Comparison of ENCODE assay signal across 18 cellular contexts in the genomic region with DNA sequence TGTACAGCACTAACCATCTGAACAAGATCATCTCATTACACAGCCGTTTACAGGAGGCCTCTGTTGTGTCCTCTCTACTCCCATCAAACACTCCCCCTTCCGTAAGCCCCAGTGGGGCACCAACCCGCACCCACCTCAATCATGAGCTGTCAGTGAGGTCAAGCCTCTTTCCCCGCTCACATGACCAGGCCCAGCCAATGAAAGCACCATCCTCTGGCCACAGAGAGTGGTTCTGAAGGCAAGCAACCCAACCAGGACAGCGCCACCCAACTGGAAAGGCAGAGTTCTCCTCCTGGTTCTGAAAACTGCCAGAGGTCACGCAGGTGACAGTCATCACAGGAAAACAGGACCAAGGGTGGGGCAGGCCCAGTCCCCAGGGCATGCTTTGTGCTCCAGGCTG.
DNase-seq lines count a peak whose midpoint lies in the region; ATAC-seq, FAIRE-seq and TF ChIP-seq lines count a peak whose summit lies in the region.
"Had no signal": no experiment of that assay in that cellular context is flagged by ENCODE, and none has a peak within 500 bp of the region (broad histone marks: within the 10 kb centered on the region; RNA-seq: fewer than 3 reads in every experiment).

No MANE protein-coding gene starts in this region.

- H3K14ac ChIP-seq in IMR-90 (replicated peaks; ENCODE audit: low read depth, low read length) (no peak overlapping the region), H1 (ENCODE audit: insufficient read length) (no peak overlapping the region)

- H3K4me1 ChIP-seq in IMR-90 (ENCODE audit: control insufficient read depth, insufficient read depth, low read length) = no peaks in the 10 kb centered on the region
- peaks cover 17% of the 10 kb centered on the region for H3K4me1 ChIP-seq in RWPE2 (ENCODE audit: insufficient read depth, poor library complexity, severe bottlenecking)
- H3K4me1 ChIP-seq in H1 (replicated peaks in 1 of 4; ENCODE audit: control insufficient read depth in 3 of 4, insufficient read depth in 4 of 4, low read length in 3 of 4) = peaks cover 3 to 10% (median 6%) of the 10 kb centered on the region in 4 experiments; a peak in 6 of 7 replicates
- H3K4me1 ChIP-seq in sigmoid colon = peaks cover 0 to 26% (median 15%) of the 10 kb centered on the region in 4 donors
- no peaks in the 10 kb centered on the region for H3K4me1 ChIP-seq in A673 (ENCODE audit: insufficient read depth, low read length, poor library complexity, severe bottlenecking)

- no peak overlapping the region for H3K9ac ChIP-seq in IMR-90 (ENCODE audit: low read depth, low read length)
- H3K9ac ChIP-seq in H1 (replicated peaks in 1 of 4; ENCODE audit: extremely low read depth in 1 of 4, low read depth in 3 of 4, low read length in 3 of 4) = no peak overlapping the region

- in situ Hi-C loops in IMR-90 (cut with MboI; ENCODE audit: low sequenced_read_pairs) = no loop called here

- FAIRE-seq in H1 (lab: Jason Lieb, UNC) = no peak
- FAIRE-seq: D721Med, G401.6, GM12891 had no signal

- H2BK15ac ChIP-seq in IMR-90 (ENCODE audit: low read depth, low read length) (no peak overlapping the region), H1 (ENCODE audit: low read length) (0 out of 2 replicates have a peak overlapping the region, but pooled peaks have one; percentile 26)

- H2AFZ ChIP-seq in IMR-90 (replicated peaks; ENCODE audit: low read length, poor library complexity) = peak overlapping the region; percentile 43
- H2AFZ ChIP-seq in H1 (ENCODE audit: low read length) = no peak overlapping the region
- H2AFZ ChIP-seq: GM23338 had no signal

- H2BK5ac ChIP-seq in IMR-90 (ENCODE audit: low read depth, low read length, poor library complexity, severe bottlenecking) (no peak overlapping the region), H1 (ENCODE audit: low read depth, low read length) (no peak overlapping the region)

- H4K20me1 ChIP-seq in IMR-90 (ENCODE audit: insufficient read depth, low read length) (no peaks in the 10 kb centered on the region), H1 (replicated peaks in 1 of 2; ENCODE audit: control insufficient read depth in 1 of 2, insufficient read depth in 2 of 2, low read length in 2 of 2) (no peaks in the 10 kb centered on the region)

- dilution Hi-C loops in IMR-90 (cut with HindIII; ENCODE audit: low sequenced_read_pairs, unreplicated experiment) = no loop called here

- DNase-seq in IMR-90 (no peak), RWPE2 (ENCODE audit: low spot score) (peak; percentile 72), H1 (ENCODE audit: low read depth in 1 of 2, low spot score in 2 of 2) (no peak), sigmoid colon (peak; percentile 35), A673 (ENCODE audit: low spot score) (no peak)
- no peak for DNase-seq in activated naive CD4-positive, alpha-beta T cell treated with Interleukin-2 at 50 U/mL for 16 hours
- DNase-seq: CD8-positive, alpha-beta T cell; COR-L47; DMS153; DMS79 treated with DMSO at 0.1 percent for 48 hours; EL; H9 had no signal

- TF ChIP-seq RAD21 in IMR-90 (IDR thresholded peaks at IDR 0.05; ENCODE audit: low read length) = no peak
- TF ChIP-seq RAD21 in H1 (IDR thresholded peaks at IDR 0.05 in 1 of 2, conservative IDR thresholded peaks at IDR 0.05 in 1 of 2; ENCODE audit: low read depth in 2 of 2, low read length in 2 of 2) = no peak

- POLR2A ChIA-PET in IMR-90 (lab: Charles Lee; ENCODE audit: unreplicated experiment) = no interaction called here
- POLR2A ChIA-PET in H1 (lab: Charles Lee; ENCODE audit: partially characterized antibody) = no interaction called here
- POLR2A ChIA-PET in A673 (lab: Charles Lee; ENCODE audit: low non-redundant PET) = no interaction called here

- H3K79me2 ChIP-seq in H1 (ENCODE audit: control insufficient read depth in 1 of 2, insufficient read depth in 2 of 2, low read length in 2 of 2) = no peaks in the 10 kb centered on the region

- H4K91ac ChIP-seq in IMR-90 (ENCODE audit: insufficient read depth, low read depth, low read length) = no peak overlapping the region
- H4K91ac ChIP-seq in H1 (replicated peaks; ENCODE audit: insufficient read length, low read length) = no peak overlapping the region

- no peak for ATAC-seq in IMR-90 (ENCODE audit: low read depth)
- no peak for ATAC-seq in RWPE2 (ENCODE audit: low read depth)
- ATAC-seq in HG02852 (IDR thresholded peaks at IDR 0.05; ENCODE audit: unreplicated experiment) = no peak
- ATAC-seq in HG03520 (IDR thresholded peaks at IDR 0.05; ENCODE audit: unreplicated experiment) = no peak
- ATAC-seq: CD8-positive, alpha-beta T cell; GM23338 had no signal

- H4K8ac ChIP-seq in IMR-90 (ENCODE audit: low read depth in 2 of 2, low read length in 2 of 2) = no peak overlapping the region
- H4K8ac ChIP-seq in H1 (ENCODE audit: extremely low read depth, insufficient read depth, low read length) = peak overlapping the region; percentile 62; the same call in 1 of the 2 replicates

- H3K4ac ChIP-seq in IMR-90 (ENCODE audit: low read depth, low read length) (no peak overlapping the region), H1 (replicated peaks; ENCODE audit: insufficient read length, low read depth, low read length) (no peak overlapping the region)

- H3K56ac ChIP-seq in IMR-90 (ENCODE audit: extremely low read depth, insufficient read depth, low read length) = no peak overlapping the region
- H3K56ac ChIP-seq in H1 (replicated peaks; ENCODE audit: insufficient read length, low read depth, low read length) = no peak overlapping the region

- H3K23me2 ChIP-seq in H1 (ENCODE audit: low read depth, low read length) = no peaks in the 10 kb centered on the region

- no peak overlapping the region for H3K4me2 ChIP-seq in IMR-90 (ENCODE audit: low read depth, low read length)
- no peak overlapping the region for H3K4me2 ChIP-seq in H1 (ENCODE audit: insufficient read depth in 1 of 2, low read depth in 2 of 2, low read length in 2 of 2)
- H3K4me2 ChIP-seq: GM23338 had no signal

- H4K5ac ChIP-seq in IMR-90 (ENCODE audit: low read depth, low read length) (no peak overlapping the region), H1 (ENCODE audit: insufficient read length, low read depth, low read length) (no peak overlapping the region)

- H2AK9ac ChIP-seq in IMR-90 (replicated peaks; ENCODE audit: low read depth, low read length, poor library complexity) = no peak overlapping the region

- H3K79me1 ChIP-seq in IMR-90 (ENCODE audit: low read depth in 1 of 2, low read length in 2 of 2) = no peaks in the 10 kb centered on the region
- no peaks in the 10 kb centered on the region; the same call in 1 of the 2 replicates for H3K79me1 ChIP-seq in H1 (ENCODE audit: low read depth, low read length)

- H2BK120ac ChIP-seq in IMR-90 (ENCODE audit: low read depth, low read length) (no peak overlapping the region), H1 (replicated peaks; ENCODE audit: low read depth, low read length) (no peak overlapping the region)

- H3K27me3 ChIP-seq in IMR-90 (ENCODE audit: control insufficient read depth, insufficient read depth, low read length) (peaks cover 15% of the 10 kb centered on the region), RWPE2 (ENCODE audit: insufficient read depth, poor library complexity, severe bottlenecking) (peaks cover 7% of the 10 kb centered on the region), H1 (replicated peaks in 1 of 4; ENCODE audit: control insufficient read depth in 3 of 4, extremely low read depth in 1 of 4, insufficient read depth in 3 of 4, low read length in 3 of 4) (no peaks in the 10 kb centered on the region; a peak in 1 of 7 replicates), sigmoid colon (no peaks in the 10 kb centered on the region), A673 (replicated peaks; ENCODE audit: insufficient read depth, low read depth, low read length, poor library complexity) (peaks cover 29% of the 10 kb centered on the region)

- H3K4me3 ChIP-seq in IMR-90 (ENCODE audit: insufficient read depth, low read depth, low read length) (no peak overlapping the region), RWPE2 (ENCODE audit: severe bottlenecking) (no peak overlapping the region), H1 (ENCODE audit: extremely low read depth in 1 of 4, insufficient read depth in 2 of 4, low read depth in 3 of 4, low read length in 4 of 4) (no peak overlapping the region), sigmoid colon (no peak overlapping the region), A673 (ENCODE audit: low read depth, low read length, poor library complexity, severe bottlenecking) (no peak overlapping the region)
- H3K4me3 ChIP-seq: GM23338 had no signal

- no peak overlapping the region for H3K23ac ChIP-seq in IMR-90 (ENCODE audit: low read depth, low read length)
- no peak overlapping the region for H3K23ac ChIP-seq in H1 (ENCODE audit: insufficient read length)

- TF ChIP-seq POLR2A in IMR-90 (IDR thresholded peaks at IDR 0.05; ENCODE audit: low read depth, low read length) (no peak), H1 (IDR thresholded peaks at IDR 0.05; ENCODE audit: control extremely low read depth in 1 of 2, low read depth in 2 of 2, low read length in 2 of 2) (no peak), sigmoid colon (IDR thresholded peaks at IDR 0.05) (no peak)

- TF ChIP-seq EP300 in H1 (IDR thresholded peaks at IDR 0.05; ENCODE audit: borderline replicate concordance in 1 of 2, low read depth in 2 of 2, low read length in 2 of 2) (no peak), sigmoid colon (IDR thresholded peaks at IDR 0.05) (no peak)

- intact Hi-C loops in IMR-90 (cut with micrococcal nuclease) = no loop called here
- intact Hi-C loops in sigmoid colon (cut with DNase I) = no loop called here
- intact Hi-C loops in A673 (cut with micrococcal nuclease; ENCODE audit: unreplicated experiment) = no loop called here

- WGBS in IMR-90 (ENCODE audit: extremely low coverage in 2 of 2, insufficient read length in 1 of 2), 2 experiments = 43% methylated on average over 5 of the region's 6 CpGs; no CpG with 5 or more reads in 1 of the 2 experiments
- WGBS in H1 (ENCODE audit: extremely low coverage in 1 of 2, insufficient coverage in 1 of 2, insufficient read length in 1 of 2, insufficient replicate concordance in 2 of 2, low coverage in 1 of 2, low lambda C conversion rate in 2 of 2, missing lambda C conversion rate in 1 of 2), 2 experiments = 78% methylated on average over 5 of the region's 6 CpGs; no CpG with 5 or more reads in 1 of the 2 experiments
- WGBS in sigmoid colon, 2 donors = 88 to 92% methylated on average over 6 of the region's 6 CpGs

- H3K9me3 ChIP-seq in IMR-90 (ENCODE audit: control insufficient read depth, insufficient read depth, low read length) (no peaks in the 10 kb centered on the region), RWPE2 (ENCODE audit: severe bottlenecking) (no peaks in the 10 kb centered on the region), H1 (ENCODE audit: insufficient read depth in 2 of 2, low read depth in 1 of 2, low read length in 1 of 2) (no peaks in the 10 kb centered on the region), sigmoid colon (no peaks in the 10 kb centered on the region), A673 (ENCODE audit: low read depth, low read length, poor library complexity, severe bottlenecking) (no peaks in the 10 kb centered on the region)

- H3K18ac ChIP-seq in IMR-90 (ENCODE audit: low read depth, low read length) (no peak overlapping the region), H1 (ENCODE audit: extremely low read depth, low read length) (no peak overlapping the region)

- H3K36me3 ChIP-seq in IMR-90 (ENCODE audit: control insufficient read depth, insufficient read depth, low read length) = no peaks in the 10 kb centered on the region
- H3K36me3 ChIP-seq in RWPE2 (ENCODE audit: low read depth) = no peaks in the 10 kb centered on the region
- no peaks in the 10 kb centered on the region for H3K36me3 ChIP-seq in H1 (ENCODE audit: control insufficient read depth in 2 of 4, insufficient read depth in 4 of 4, low read length in 3 of 4)
- H3K36me3 ChIP-seq in sigmoid colon = no peaks in the 10 kb centered on the region
- no peaks in the 10 kb centered on the region for H3K36me3 ChIP-seq in A673 (ENCODE audit: insufficient read depth, low read length, poor library complexity, severe bottlenecking)

- no peaks in the 10 kb centered on the region for H3K9me1 ChIP-seq in IMR-90 (ENCODE audit: insufficient read depth, low read length)

- no TSS peak for BruUV-seq in IMR-90 (replicated peaks; lab: Mats Ljungman, UMichigan)
- no TSS peak for BruUV-seq in A673 (replicated peaks; lab: Mats Ljungman, UMichigan)

- no peak overlapping the region for H2BK12ac ChIP-seq in H1 (ENCODE audit: low read depth, low read length)

- H3K27ac ChIP-seq in IMR-90 (ENCODE audit: insufficient read depth, low read length) = no peak overlapping the region
- no peak overlapping the region for H3K27ac ChIP-seq in RWPE2 (ENCODE audit: poor library complexity, severe bottlenecking)
- H3K27ac ChIP-seq in H1 (ENCODE audit: low read depth, low read length) = no peak overlapping the region
- H3K27ac ChIP-seq in sigmoid colon = no peak overlapping the region
- no peak overlapping the region for H3K27ac ChIP-seq in A673 (ENCODE audit: low read depth, low read length, poor library complexity, severe bottlenecking)

- H2AK5ac ChIP-seq in IMR-90 (ENCODE audit: low read depth, low read length) (no peak overlapping the region), H1 (ENCODE audit: low read depth, low read length) (no peak overlapping the region)

- TF ChIP-seq CTCF in IMR-90 (conservative IDR thresholded peaks at IDR 0.05; ENCODE audit: low read depth, low read length) = no peak
- no peak for TF ChIP-seq CTCF in RWPE2 (IDR thresholded peaks at IDR 0.05; ENCODE audit: poor library complexity, severe bottlenecking)
- no peak for TF ChIP-seq CTCF in H1 (IDR thresholded peaks at IDR 0.05; ENCODE audit: control extremely low read depth in 1 of 3, insufficient read depth in 1 of 3, low read depth in 1 of 3, low read length in 3 of 3)
- TF ChIP-seq CTCF in sigmoid colon (IDR thresholded peaks at IDR 0.05) = no peak
- TF ChIP-seq CTCF in A673 (conservative IDR thresholded peaks at IDR 0.05; ENCODE audit: low read depth, low read length) = no peak

- no peak overlapping the region for H2BK20ac ChIP-seq in IMR-90 (ENCODE audit: low read depth, low read length)
- no peak overlapping the region for H2BK20ac ChIP-seq in H1 (ENCODE audit: low read length)

- CTCF ChIA-PET in IMR-90 (lab: Yijun Ruan, JAX) = no interaction called here
- CTCF ChIA-PET in H1 (lab: Charles Lee; ENCODE audit: partially characterized antibody) = interaction anchor here (1.3 kb wide), 1 partner anchor 10 kb away, joined by 4 read pairs; no protein-coding TSS in a partner anchor
- CTCF ChIA-PET in A673 (lab: Charles Lee) = no interaction called here

Comparison
In these comparisons a context has a peak if more than half of its experiments do, and no peak if none do; other contexts are left out.
1. DNase-seq: peak in RWPE2 (single experiment) and sigmoid colon (single experiment); none in IMR-90 (single experiment), H1 (0 of 2), activated naive CD4-positive, alpha-beta T cell treated with Interleukin-2 at 50 U/mL for 16 hours (single experiment) and A673 (single experiment).